In the genomic region with DNA sequence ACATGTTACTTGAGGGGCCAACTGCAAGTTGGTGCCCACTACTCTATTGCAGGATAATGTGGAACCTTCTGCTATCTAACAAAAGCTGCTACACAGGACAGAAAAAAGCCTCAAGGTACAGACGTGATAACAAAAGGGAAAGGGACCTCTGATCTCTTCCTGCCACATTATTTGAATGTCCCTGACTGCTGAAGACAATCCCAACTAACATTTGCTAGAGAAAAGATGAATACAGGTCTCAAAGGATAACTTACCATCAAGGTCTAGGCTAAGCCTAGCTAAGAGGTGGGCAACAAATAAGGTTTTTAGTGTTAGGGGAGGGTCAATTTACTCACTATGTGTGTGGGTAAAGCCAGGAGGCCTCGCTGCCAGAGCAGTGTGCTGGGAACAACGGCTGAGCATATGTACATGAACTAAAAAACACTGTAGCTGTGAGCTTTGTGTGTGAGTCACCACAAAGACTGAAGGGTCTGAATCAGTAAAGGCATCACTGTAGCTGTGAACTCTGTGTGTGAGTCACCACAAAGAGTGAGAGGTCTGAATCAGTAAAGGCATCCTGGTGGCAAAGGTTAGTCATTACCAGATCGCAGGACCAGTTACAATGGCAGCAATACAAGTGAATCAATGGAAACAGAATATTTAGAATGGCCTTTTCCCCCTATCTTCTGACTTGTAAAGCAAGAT, we compare ENCODE assay signal across 9 cellular contexts.
DNase-seq lines count a peak whose midpoint lies in the region; ATAC-seq and TF ChIP-seq lines count a peak whose summit lies in the region.
"Had no signal": no experiment of that assay in that cellular context is flagged by ENCODE, and none has a peak within 500 bp of the region (broad histone marks: within the 10 kb centered on the region; RNA-seq: fewer than 3 reads in every experiment).

No MANE protein-coding gene starts in this region.

- TF ChIP-seq POLR2A in adrenal gland (IDR thresholded peaks at IDR 0.05) (no peak), transverse colon (IDR thresholded peaks at IDR 0.05) (no peak)

- POLR2A ChIA-PET in Caco-2 (lab: Charles Lee): no interaction called here

- H3K4me3 ChIP-seq in RWPE2 (ENCODE audit: severe bottlenecking): no peak overlapping the region
- H3K4me3 ChIP-seq in osteoblast (ENCODE audit: insufficient read depth, low read length): no peak overlapping the region
- no peak overlapping the region for H3K4me3 ChIP-seq in adrenal gland
- no peak overlapping the region for H3K4me3 ChIP-seq in Caco-2 (ENCODE audit: low read depth, low read length)
- H3K4me3 ChIP-seq in transverse colon: no peak overlapping the region
- H3K4me3 ChIP-seq: pancreas had no signal

- intact Hi-C loops in adrenal gland (cut with DNase I): no loop called here
- intact Hi-C loops in Caco-2 (cut with micrococcal nuclease; ENCODE audit: unreplicated experiment): no loop called here
- intact Hi-C loops in transverse colon (cut with DNase I; ENCODE audit: low total_unique reads): no loop called here

- H3K36me3 Mint-ChIP-seq in brain (no peaks in the 10 kb centered on the region), Caco-2 (ENCODE audit: insufficient read depth, unreplicated experiment) (no peaks in the 10 kb centered on the region)

- DNase-seq in GM04503 (ENCODE audit: low read depth) (peak; percentile 55), RWPE2 (ENCODE audit: low spot score) (peak; percentile 39), osteoblast (ENCODE audit: insufficient read length, low spot score, missing footprints) (peak; percentile 81), adrenal gland (no peak), Caco-2 (no peak), transverse colon (no peak)
- DNase-seq: pancreas had no signal

- TF ChIP-seq CTCF in RWPE2 (IDR thresholded peaks at IDR 0.05; ENCODE audit: poor library complexity, severe bottlenecking) (peak; percentile 21), brain (conservative IDR thresholded peaks at IDR 0.05) (no peak), osteoblast (IDR thresholded peaks at IDR 0.05; ENCODE audit: extremely low read depth, low read depth, low read length) (peak; percentile 41), adrenal gland (IDR thresholded peaks at IDR 0.05) (no peak), Caco-2 (IDR thresholded peaks at IDR 0.05; ENCODE audit: insufficient read depth in 1 of 2, low read depth in 1 of 2, low read length in 1 of 2, severe bottlenecking in 1 of 2, unreplicated experiment in 1 of 2) (no peak), transverse colon (IDR thresholded peaks at IDR 0.05) (no peak)

- peak overlapping the region; percentile 54 for H2AFZ ChIP-seq in osteoblast (ENCODE audit: low read length)

- H3K27me3 Mint-ChIP-seq in brain (peaks cover 35% of the 10 kb centered on the region), Caco-2 (ENCODE audit: insufficient read depth, unreplicated experiment) (peaks cover 14% of the 10 kb centered on the region)

- H3K36me3 ChIP-seq in RWPE2 (ENCODE audit: low read depth): no peaks in the 10 kb centered on the region
- H3K36me3 ChIP-seq in osteoblast (ENCODE audit: insufficient read depth, low read length): no peaks in the 10 kb centered on the region
- peaks cover 0 to 3% of the 10 kb centered on the region in 2 donors for H3K36me3 ChIP-seq in adrenal gland (replicated peaks in 1 of 2)
- H3K36me3 ChIP-seq in Caco-2 (ENCODE audit: control insufficient read depth, insufficient read depth, low read length): no peaks in the 10 kb centered on the region
- no peaks in the 10 kb centered on the region for H3K36me3 ChIP-seq in transverse colon
- H3K36me3 ChIP-seq: pancreas had no signal

- ATAC-seq in HG02885 (IDR thresholded peaks at IDR 0.05; ENCODE audit: poor library complexity, unreplicated experiment) (peak; percentile 84), RWPE2 (ENCODE audit: low read depth) (peak; percentile 100)

- no peak overlapping the region for H3K27ac ChIP-seq in RWPE2 (ENCODE audit: poor library complexity, severe bottlenecking)
- H3K27ac ChIP-seq in osteoblast (ENCODE audit: low read depth, low read length): peak overlapping the region; percentile 43
- H3K27ac ChIP-seq in adrenal gland: no peak overlapping the region
- no peak overlapping the region for H3K27ac ChIP-seq in transverse colon
- H3K27ac ChIP-seq: pancreas had no signal

- BruUV-seq in Caco-2 (replicated peaks; lab: Mats Ljungman, UMichigan): no TSS peak

- CTCF ChIA-PET in Caco-2 (lab: Charles Lee): no interaction called here

- H3K4me1 ChIP-seq in RWPE2 (ENCODE audit: insufficient read depth, poor library complexity, severe bottlenecking) (peaks cover 4% of the 10 kb centered on the region), osteoblast (ENCODE audit: insufficient read depth, low read length) (peaks cover 9% of the 10 kb centered on the region), adrenal gland (replicated peaks in 1 of 2) (no peaks in the 10 kb centered on the region), Caco-2 (no peaks in the 10 kb centered on the region), transverse colon (peaks cover 0 to 4% (median 0%) of the 10 kb centered on the region in 4 donors)
- H3K4me1 ChIP-seq: pancreas had no signal

- H3K4me1 Mint-ChIP-seq in brain: peaks cover 8% of the 10 kb centered on the region
- no peaks in the 10 kb centered on the region for H3K4me1 Mint-ChIP-seq in Caco-2 (ENCODE audit: low read depth, unreplicated experiment)

- WGBS in adrenal gland, 4 donors: 57 to 72% (median 70%) methylated on average over 4 of the region's 4 CpGs
- 50 to 54% methylated on average over 4 of the region's 4 CpGs for WGBS in transverse colon (ENCODE audit: low coverage in 1 of 2), 2 donors

- H3K79me2 ChIP-seq in osteoblast (ENCODE audit: insufficient read depth, low read length): no peaks in the 10 kb centered on the region

- H3K4me2 ChIP-seq in osteoblast (ENCODE audit: insufficient read depth, low read length): no peak overlapping the region

- H3K27me3 ChIP-seq in RWPE2 (ENCODE audit: insufficient read depth, poor library complexity, severe bottlenecking): peaks cover 72% of the 10 kb centered on the region
- H3K27me3 ChIP-seq in osteoblast (ENCODE audit: insufficient read depth, low read length): peaks cover 39% of the 10 kb centered on the region
- peaks cover 29% of the 10 kb centered on the region for H3K27me3 ChIP-seq in adrenal gland
- no peaks in the 10 kb centered on the region for H3K27me3 ChIP-seq in Caco-2 (replicated peaks; ENCODE audit: control insufficient read depth, insufficient read depth, low read length)
- H3K27me3 ChIP-seq in transverse colon: peaks cover 53% of the 10 kb centered on the region

- no peak overlapping the region for H3K4me3 Mint-ChIP-seq in brain
- H3K4me3 Mint-ChIP-seq in Caco-2 (ENCODE audit: unreplicated experiment): no peak overlapping the region

- TF ChIP-seq EP300 in transverse colon (IDR thresholded peaks at IDR 0.05; ENCODE audit: low read depth): no peak

- no peaks in the 10 kb centered on the region for H4K20me1 ChIP-seq in osteoblast (ENCODE audit: insufficient read depth, low read length)

- in situ Hi-C loops in transverse colon (cut with MboI; ENCODE audit: low pct_ligation_motif_present in 1 of 4, low pct_unique_long_range_greater_than_20kb in 1 of 4, low sequenced_read_pairs in 3 of 4): no loop called here

- H3K9me3 Mint-ChIP-seq in brain: no peaks in the 10 kb centered on the region
- H3K9me3 Mint-ChIP-seq in Caco-2 (ENCODE audit: unreplicated experiment): no peaks in the 10 kb centered on the region

- H3K27ac Mint-ChIP-seq in brain (peak overlapping the region in 3 of 5 experiments; percentile 13 to 74 (median 20)), Caco-2 (ENCODE audit: unreplicated experiment) (no peak overlapping the region)

- H3K9me3 ChIP-seq in RWPE2 (ENCODE audit: severe bottlenecking): no peaks in the 10 kb centered on the region
- H3K9me3 ChIP-seq in osteoblast (ENCODE audit: low read depth, low read length): no peaks in the 10 kb centered on the region
- no peaks in the 10 kb centered on the region for H3K9me3 ChIP-seq in adrenal gland (replicated peaks in 1 of 3)
- no peaks in the 10 kb centered on the region for H3K9me3 ChIP-seq in Caco-2
- H3K9me3 ChIP-seq in transverse colon: no peaks in the 10 kb centered on the region
- H3K9me3 ChIP-seq: pancreas had no signal

Comparison
In these comparisons a context has a peak if more than half of its experiments do, and no peak if none do; other contexts are left out.
1. DNase-seq: peak in GM04503 (single experiment), RWPE2 (single experiment) and osteoblast (single experiment); none in adrenal gland (0 of 7), Caco-2 (0 of 2) and transverse colon (single experiment).
2. CTCF ChIP-seq: peak in RWPE2 (single experiment) and osteoblast (single experiment); none in brain (0 of 2), adrenal gland (0 of 6), Caco-2 (0 of 2) and transverse colon (0 of 5).